10 cellular contexts compared by ENCODE assay signal in the genomic region with DNA sequence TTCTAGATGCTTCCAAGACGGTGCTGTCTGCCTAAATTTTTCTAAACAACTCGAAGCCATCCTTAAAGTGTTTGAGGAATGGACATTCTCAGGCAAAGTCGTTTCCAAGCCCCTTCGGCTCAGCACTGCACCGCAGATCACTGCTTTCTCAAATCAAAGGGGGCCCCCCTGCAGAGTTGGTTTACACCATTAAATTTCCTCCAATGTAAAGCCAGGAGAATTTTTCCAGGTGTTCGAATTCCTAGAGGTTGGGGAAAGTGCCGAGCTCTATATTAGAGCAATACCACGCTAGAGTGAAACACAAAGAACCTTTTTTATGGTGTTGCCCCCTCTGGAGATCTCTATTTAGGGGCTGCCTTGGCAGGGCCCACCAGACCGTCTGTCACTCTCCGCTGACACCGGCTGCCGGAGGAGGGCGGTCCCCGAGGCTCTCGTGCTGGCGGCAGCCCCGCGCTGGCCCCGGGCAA.
DNase-seq lines count a peak whose midpoint lies in the region; ATAC-seq and TF ChIP-seq lines count a peak whose summit lies in the region.
"Had no signal": no experiment of that assay in that cellular context is flagged by ENCODE, and none has a peak within 500 bp of the region (broad histone marks: within the 10 kb centered on the region; RNA-seq: fewer than 3 reads in every experiment).

No MANE protein-coding gene starts in this region.

- intact Hi-C loops in dendritic cell treated with granulocyte-macrophage colony-stimulating factor and Interleukin-4, amounts not matched to agents 40 ng/mL and 50 ng/mL, for 4 days (cut with micrococcal nuclease): no loop called here
- intact Hi-C loops in right lobe of liver (cut with DNase I) (no loop called here), lower leg skin (cut with DNase I; ENCODE audit: low total_unique reads) (no loop called here)

- peaks cover 96% of the 10 kb centered on the region for H3K27me3 ChIP-seq in HUES64 (ENCODE audit: insufficient read depth, low read length)
- H3K27me3 ChIP-seq in right lobe of liver: no peaks in the 10 kb centered on the region
- peaks cover 24% of the 10 kb centered on the region for H3K27me3 ChIP-seq in suprapubic skin

- TF ChIP-seq CTCF in right lobe of liver (IDR thresholded peaks at IDR 0.05) (no peak), suprapubic skin (IDR thresholded peaks at IDR 0.05) (no peak), lower leg skin (IDR thresholded peaks at IDR 0.05) (no peak)

- POLR2A ChIA-PET in naive thymus-derived CD8-positive, alpha-beta T cell (lab: Charles Lee): no interaction called here

- H3K27ac Mint-ChIP-seq in dendritic cell treated with granulocyte-macrophage colony-stimulating factor and Interleukin-4, amounts not matched to agents 40 ng/mL and 50 ng/mL, for 4 days: no peak overlapping the region
- H3K27ac Mint-ChIP-seq in naive thymus-derived CD8-positive, alpha-beta T cell: no peak overlapping the region
- H3K27ac Mint-ChIP-seq: activated naive CD4-positive, alpha-beta T cell treated with anti-CD3 and anti-CD28 coated beads, Interleukin-2, amount 10 ng/mL, durations not matched to agents 7 days and 5 days had no signal

- TF ChIP-seq EP300 in suprapubic skin (IDR thresholded peaks at IDR 0.05): no peak

- no peaks in the 10 kb centered on the region for H3K36me3 Mint-ChIP-seq in dendritic cell treated with granulocyte-macrophage colony-stimulating factor and Interleukin-4, amounts not matched to agents 40 ng/mL and 50 ng/mL, for 4 days (ENCODE audit: low read depth)
- peaks cover 0 to 12% (median 0%) of the 10 kb centered on the region in 3 donors for H3K36me3 Mint-ChIP-seq in naive thymus-derived CD8-positive, alpha-beta T cell
- H3K36me3 Mint-ChIP-seq: activated naive CD4-positive, alpha-beta T cell treated with anti-CD3 and anti-CD28 coated beads, Interleukin-2, amount 10 ng/mL, durations not matched to agents 7 days and 5 days had no signal

- no peak for TF ChIP-seq POLR2A in right lobe of liver (IDR thresholded peaks at IDR 0.05)
- no peak for TF ChIP-seq POLR2A in suprapubic skin (IDR thresholded peaks at IDR 0.05)
- TF ChIP-seq POLR2A in lower leg skin (IDR thresholded peaks at IDR 0.05): no peak

- H3K27ac ChIP-seq in HUES64 (ENCODE audit: low read depth, low read length) (no peak overlapping the region), right lobe of liver (peak overlapping the region; percentile 19 to 84 (median 78)), suprapubic skin (no peak overlapping the region)

- no peak overlapping the region for H3K9ac ChIP-seq in HUES64 (ENCODE audit: low read depth, low read length)

- DNase-seq in right lobe of liver (no peak), suprapubic skin (ENCODE audit: low spot score in 2 of 2) (no peak), lower leg skin (ENCODE audit: low spot score in 2 of 2) (no peak), NCI-H2196 treated with DMSO at 0.1 percent for 48 hours (lab: John Stamatoyannopoulos, UW; ENCODE audit: unreplicated experiment) (no peak), activated T-cell treated with anti-CD3 and anti-CD28 coated beads for 4 hours (no peak)
- DNase-seq in naive thymus-derived CD8-positive, alpha-beta T cell: no peak
- DNase-seq: activated naive CD4-positive, alpha-beta T cell treated with anti-CD3 and anti-CD28 coated beads, Interleukin-2, amount 10 ng/mL, durations not matched to agents 7 days and 5 days; NK-92 treated with Interleukin-12 subunit alpha and Interleukin-12 subunit beta, amount 100 ng/mL, for 24 hours had no signal

- WGBS in HUES64: 2% methylated on average over 19 of the region's 19 CpGs
- WGBS in right lobe of liver (ENCODE audit: insufficient coverage, low coverage, low lambda C conversion rate, missing lambda C conversion rate): 67% methylated on average over 7 of the region's 19 CpGs
- WGBS in suprapubic skin: 66% methylated on average over 8 of the region's 19 CpGs
- WGBS in lower leg skin, 2 donors: 41 to 45% methylated on average over 19 of the region's 19 CpGs

- H3K4me3 ChIP-seq in HUES64 (ENCODE audit: low read length): peak overlapping the region; percentile 51
- H3K4me3 ChIP-seq in right lobe of liver: peak overlapping the region in 2 of 3 donors; percentile 44 to 46
- peak overlapping the region; percentile 47 for H3K4me3 ChIP-seq in suprapubic skin
- H3K4me3 ChIP-seq in lower leg skin (ENCODE audit: low read depth, poor library complexity, severe bottlenecking): no peak overlapping the region

- H3K9me3 ChIP-seq in HUES64 (ENCODE audit: insufficient read depth, low read depth, low read length) (no peaks in the 10 kb centered on the region; the same call in 1 of the 2 replicates), right lobe of liver (no peaks in the 10 kb centered on the region), suprapubic skin (no peaks in the 10 kb centered on the region)

- peaks cover 13% of the 10 kb centered on the region for H3K4me1 ChIP-seq in HUES64 (ENCODE audit: insufficient read depth, low read length)
- H3K4me1 ChIP-seq in right lobe of liver: peaks cover 0 to 14% (median 2%) of the 10 kb centered on the region in 4 donors
- H3K4me1 ChIP-seq in suprapubic skin: peaks cover 15% of the 10 kb centered on the region

- H3K4me1 Mint-ChIP-seq in dendritic cell treated with granulocyte-macrophage colony-stimulating factor and Interleukin-4, amounts not matched to agents 40 ng/mL and 50 ng/mL, for 4 days (ENCODE audit: low read depth): peaks cover 20% of the 10 kb centered on the region
- H3K4me1 Mint-ChIP-seq in naive thymus-derived CD8-positive, alpha-beta T cell: peaks cover 0 to 13% (median 9%) of the 10 kb centered on the region in 4 donors

- no peaks in the 10 kb centered on the region for H3K9me3 Mint-ChIP-seq in dendritic cell treated with granulocyte-macrophage colony-stimulating factor and Interleukin-4, amounts not matched to agents 40 ng/mL and 50 ng/mL, for 4 days
- H3K9me3 Mint-ChIP-seq in naive thymus-derived CD8-positive, alpha-beta T cell: peaks cover 0 to 6% (median 0%) of the 10 kb centered on the region in 9 donors
- H3K9me3 Mint-ChIP-seq: activated naive CD4-positive, alpha-beta T cell treated with anti-CD3 and anti-CD28 coated beads, Interleukin-2, amount 10 ng/mL, durations not matched to agents 7 days and 5 days had no signal

- H3K27me3 Mint-ChIP-seq in dendritic cell treated with granulocyte-macrophage colony-stimulating factor and Interleukin-4, amounts not matched to agents 40 ng/mL and 50 ng/mL, for 4 days: peaks cover 60% of the 10 kb centered on the region
- H3K27me3 Mint-ChIP-seq in naive thymus-derived CD8-positive, alpha-beta T cell: peaks cover 21 to 82% (median 47%) of the 10 kb centered on the region in 5 donors

- ATAC-seq in right lobe of liver: peak in 2 of 4 donors; percentile 12 to 32
- ATAC-seq in naive thymus-derived CD8-positive, alpha-beta T cell: no peak

- H3K36me3 ChIP-seq in HUES64 (ENCODE audit: insufficient read depth, low read length) (no peaks in the 10 kb centered on the region), right lobe of liver (no peaks in the 10 kb centered on the region), suprapubic skin (no peaks in the 10 kb centered on the region)

- peak overlapping the region; percentile 51 for H3K4me3 Mint-ChIP-seq in dendritic cell treated with granulocyte-macrophage colony-stimulating factor and Interleukin-4, amounts not matched to agents 40 ng/mL and 50 ng/mL, for 4 days
- peak overlapping the region in 3 of 10 donors; percentile 7 to 57 (median 55) for H3K4me3 Mint-ChIP-seq in naive thymus-derived CD8-positive, alpha-beta T cell
- H3K4me3 Mint-ChIP-seq: activated naive CD4-positive, alpha-beta T cell treated with anti-CD3 and anti-CD28 coated beads, Interleukin-2, amount 10 ng/mL, durations not matched to agents 7 days and 5 days had no signal

Comparison
In these comparisons a context has a peak if more than half of its experiments do, and no peak if none do; other contexts are left out.
1. H3K27ac ChIP-seq: peak in right lobe of liver (3 of 3); none in HUES64 (single experiment) and suprapubic skin (single experiment).